9 cellular contexts compared by ENCODE assay signal in the genomic region with DNA sequence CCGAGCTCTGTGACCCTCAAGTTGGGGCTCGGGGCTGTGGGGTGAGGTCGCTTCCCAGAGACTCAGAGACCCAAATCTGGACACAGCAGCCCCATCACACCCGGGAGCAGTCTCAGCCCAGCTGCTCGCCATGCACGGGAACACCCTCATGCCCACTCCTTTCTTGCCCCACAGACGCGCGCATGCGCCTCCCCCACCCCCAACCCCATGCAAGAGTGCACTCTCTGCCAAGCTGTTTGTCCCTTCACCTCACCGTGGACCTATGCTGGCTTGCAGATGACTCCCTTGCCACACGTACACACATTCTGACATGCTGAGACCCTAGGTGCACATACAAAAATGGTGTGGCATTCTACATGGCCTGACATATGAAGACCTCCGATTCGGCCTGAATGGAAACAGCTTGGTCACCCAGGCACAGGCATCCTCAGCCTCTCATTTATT. TPM values are rescaled to one million over a fixed set of nuclear protein-coding genes. Genes with fewer than 3 reads are reported as not detected.
DNase-seq lines count a peak whose midpoint lies in the region; ATAC-seq and TF ChIP-seq lines count a peak whose summit lies in the region.
"Had no signal": no experiment of that assay in that cellular context is flagged by ENCODE, and none has a peak within 500 bp of the region (broad histone marks: within the 10 kb centered on the region; RNA-seq: fewer than 3 reads in every experiment).

No MANE protein-coding gene starts in this region.

- peak; percentile 5 for ATAC-seq in activated naive CD8-positive, alpha-beta T cell treated with anti-CD3 and anti-CD28 coated beads, Interleukin-2, amount 50 U/mL, for 24 hours
- ATAC-seq in GM21423 (IDR thresholded peaks at IDR 0.05; ENCODE audit: unreplicated experiment) (no peak), GM21723 (IDR thresholded peaks at IDR 0.05; ENCODE audit: unreplicated experiment) (no peak)
- no peak for ATAC-seq in activated CD4-positive, CD25-positive, alpha-beta regulatory T cell treated with anti-CD3 and anti-CD28 coated beads, Interleukin-2, amount 50 U/mL, for 24 hours

- POLR2A ChIA-PET in activated CD4-positive, alpha-beta memory T cell treated with anti-CD3 and anti-CD28 coated beads, Interleukin-2, amount 10 ng/mL, durations not matched to agents 7 days and 5 days (lab: Charles Lee), result no interaction called here
- POLR2A ChIA-PET in activated CD4-positive, alpha-beta memory T cell treated with anti-CD3 and anti-CD28 coated beads for 36 hours (lab: Charles Lee), result no interaction called here

- no peaks in the 10 kb centered on the region for H3K36me3 ChIP-seq in tibial artery

- CTCF ChIA-PET in activated CD4-positive, alpha-beta memory T cell treated with anti-CD3 and anti-CD28 coated beads, Interleukin-2, amount 10 ng/mL, durations not matched to agents 7 days and 5 days (lab: Charles Lee), result no interaction called here
- CTCF ChIA-PET in activated CD4-positive, alpha-beta memory T cell treated with anti-CD3 and anti-CD28 coated beads for 36 hours (lab: Charles Lee), result interaction anchor here (1.1 kb wide), 1 partner anchor 69 kb away, joined by 3 read pairs; no protein-coding TSS in a partner anchor

- peaks cover 0 to 46% (median 33%) of the 10 kb centered on the region in 4 donors for H3K4me1 ChIP-seq in tibial artery

- peaks cover 7% of the 10 kb centered on the region for H3K9me3 Mint-ChIP-seq in activated CD4-positive, alpha-beta memory T cell treated with anti-CD3 and anti-CD28 coated beads, Interleukin-2, amount 10 ng/mL, durations not matched to agents 7 days and 5 days
- peaks cover 6% of the 10 kb centered on the region for H3K9me3 Mint-ChIP-seq in activated CD4-positive, alpha-beta memory T cell treated with anti-CD3 and anti-CD28 coated beads for 36 hours
- H3K9me3 Mint-ChIP-seq in activated naive CD8-positive, alpha-beta T cell treated with anti-CD3 and anti-CD28 coated beads, Interleukin-2, amount 50 U/mL, for 24 hours, result no peaks in the 10 kb centered on the region

- peak overlapping the region; percentile 56 for H3K27ac Mint-ChIP-seq in activated CD4-positive, alpha-beta memory T cell treated with anti-CD3 and anti-CD28 coated beads, Interleukin-2, amount 10 ng/mL, durations not matched to agents 7 days and 5 days
- H3K27ac Mint-ChIP-seq in activated CD4-positive, alpha-beta memory T cell treated with anti-CD3 and anti-CD28 coated beads for 36 hours, result no peak overlapping the region
- peak overlapping the region; percentile 94 for H3K27ac Mint-ChIP-seq in activated naive CD8-positive, alpha-beta T cell treated with anti-CD3 and anti-CD28 coated beads, Interleukin-2, amount 50 U/mL, for 24 hours

- peaks cover 0 to 44% of the 10 kb centered on the region in 2 donors for H3K27me3 ChIP-seq in tibial artery

- peak overlapping the region; percentile 44 to 59 for H3K4me3 ChIP-seq in tibial artery

- intact Hi-C loops in activated CD4-positive, alpha-beta memory T cell treated with anti-CD3 and anti-CD28 coated beads for 36 hours (cut with micrococcal nuclease), result no loop called here
- intact Hi-C loops in tibial artery (cut with DNase I; ENCODE audit: low total_unique reads), result no loop called here

- H3K36me3 Mint-ChIP-seq in activated CD4-positive, alpha-beta memory T cell treated with anti-CD3 and anti-CD28 coated beads, Interleukin-2, amount 10 ng/mL, durations not matched to agents 7 days and 5 days (ENCODE audit: low read depth), result no peaks in the 10 kb centered on the region
- no peaks in the 10 kb centered on the region for H3K36me3 Mint-ChIP-seq in activated CD4-positive, alpha-beta memory T cell treated with anti-CD3 and anti-CD28 coated beads for 36 hours
- peaks cover 1% of the 10 kb centered on the region for H3K36me3 Mint-ChIP-seq in activated naive CD8-positive, alpha-beta T cell treated with anti-CD3 and anti-CD28 coated beads, Interleukin-2, amount 50 U/mL, for 24 hours (ENCODE audit: low read depth)

- DNase-seq in activated CD4-positive, alpha-beta memory T cell treated with anti-CD3 and anti-CD28 coated beads, Interleukin-2, amount 10 ng/mL, durations not matched to agents 7 days and 5 days, result no peak
- no peak for DNase-seq in activated CD4-positive, alpha-beta memory T cell treated with anti-CD3 and anti-CD28 coated beads for 36 hours
- peak; percentile 75 for DNase-seq in activated naive CD8-positive, alpha-beta T cell treated with anti-CD3 and anti-CD28 coated beads, Interleukin-2, amount 50 U/mL, for 24 hours
- DNase-seq in iris pigment epithelial cell (ENCODE audit: low read depth) (peak; percentile 66), tibial artery (no peak)
- DNase-seq: NCI-H345 had no signal

- no peak for TF ChIP-seq CTCF in tibial artery (IDR thresholded peaks at IDR 0.05)

- no peaks in the 10 kb centered on the region for H3K9me3 ChIP-seq in tibial artery

- peaks cover 39% of the 10 kb centered on the region for H3K4me1 Mint-ChIP-seq in activated CD4-positive, alpha-beta memory T cell treated with anti-CD3 and anti-CD28 coated beads, Interleukin-2, amount 10 ng/mL, durations not matched to agents 7 days and 5 days
- peaks cover 24% of the 10 kb centered on the region for H3K4me1 Mint-ChIP-seq in activated CD4-positive, alpha-beta memory T cell treated with anti-CD3 and anti-CD28 coated beads for 36 hours (ENCODE audit: low read depth)
- peaks cover 60% of the 10 kb centered on the region for H3K4me1 Mint-ChIP-seq in activated naive CD8-positive, alpha-beta T cell treated with anti-CD3 and anti-CD28 coated beads, Interleukin-2, amount 50 U/mL, for 24 hours

- no peak overlapping the region for H3K4me3 Mint-ChIP-seq in activated CD4-positive, alpha-beta memory T cell treated with anti-CD3 and anti-CD28 coated beads, Interleukin-2, amount 10 ng/mL, durations not matched to agents 7 days and 5 days
- H3K4me3 Mint-ChIP-seq in activated CD4-positive, alpha-beta memory T cell treated with anti-CD3 and anti-CD28 coated beads for 36 hours, result no peak overlapping the region
- peak overlapping the region; percentile 74 for H3K4me3 Mint-ChIP-seq in activated naive CD8-positive, alpha-beta T cell treated with anti-CD3 and anti-CD28 coated beads, Interleukin-2, amount 50 U/mL, for 24 hours

- peaks cover 13% of the 10 kb centered on the region for H3K27me3 Mint-ChIP-seq in activated CD4-positive, alpha-beta memory T cell treated with anti-CD3 and anti-CD28 coated beads, Interleukin-2, amount 10 ng/mL, durations not matched to agents 7 days and 5 days
- no peaks in the 10 kb centered on the region for H3K27me3 Mint-ChIP-seq in activated CD4-positive, alpha-beta memory T cell treated with anti-CD3 and anti-CD28 coated beads for 36 hours
- no peaks in the 10 kb centered on the region for H3K27me3 Mint-ChIP-seq in activated naive CD8-positive, alpha-beta T cell treated with anti-CD3 and anti-CD28 coated beads, Interleukin-2, amount 50 U/mL, for 24 hours

- peak overlapping the region; percentile 36 to 54 for H3K27ac ChIP-seq in tibial artery

RNA-seq across cellular contexts. Expression of gene CD248, which starts 0.5 kb away (rescaled TPM):
- total RNA-seq in activated CD4-positive, alpha-beta memory T cell treated with anti-CD3 and anti-CD28 coated beads, Interleukin-2, amount 10 ng/mL, durations not matched to agents 7 days and 5 days, result not detected
- total RNA-seq in activated CD4-positive, alpha-beta memory T cell treated with anti-CD3 and anti-CD28 coated beads for 36 hours, result not detected

RNA-seq across cellular contexts. Expression of gene RIN1, which starts 18.9 kb away (rescaled TPM):
- under 1 TPM; 0.43 to 0.73 TPM for total RNA-seq in activated CD4-positive, alpha-beta memory T cell treated with anti-CD3 and anti-CD28 coated beads, Interleukin-2, amount 10 ng/mL, durations not matched to agents 7 days and 5 days
- 1 to 10 TPM; 1.0 to 1.6 TPM for total RNA-seq in activated CD4-positive, alpha-beta memory T cell treated with anti-CD3 and anti-CD28 coated beads for 36 hours

RNA-seq across cellular contexts. Expression of gene TMEM151A, which starts 25.6 kb away (rescaled TPM):
- not detected for total RNA-seq in activated CD4-positive, alpha-beta memory T cell treated with anti-CD3 and anti-CD28 coated beads, Interleukin-2, amount 10 ng/mL, durations not matched to agents 7 days and 5 days
- not detected for total RNA-seq in activated CD4-positive, alpha-beta memory T cell treated with anti-CD3 and anti-CD28 coated beads for 36 hours

RNA-seq across cellular contexts. Expression of gene BRMS1, which starts 27.6 kb away (rescaled TPM):
- 10 to 100 TPM; 39.7 to 40.4 TPM for total RNA-seq in activated CD4-positive, alpha-beta memory T cell treated with anti-CD3 and anti-CD28 coated beads, Interleukin-2, amount 10 ng/mL, durations not matched to agents 7 days and 5 days
- 10 to 100 TPM; 29.3 to 31.2 TPM for total RNA-seq in activated CD4-positive, alpha-beta memory T cell treated with anti-CD3 and anti-CD28 coated beads for 36 hours

RNA-seq across cellular contexts. Expression of gene YIF1A, which starts 28.4 kb away (rescaled TPM):
- 10 to 100 TPM; 49.5 to 52.5 TPM for total RNA-seq in activated CD4-positive, alpha-beta memory T cell treated with anti-CD3 and anti-CD28 coated beads, Interleukin-2, amount 10 ng/mL, durations not matched to agents 7 days and 5 days
- 10 to 100 TPM; 63.1 to 65.8 TPM for total RNA-seq in activated CD4-positive, alpha-beta memory T cell treated with anti-CD3 and anti-CD28 coated beads for 36 hours

Comparison
In these comparisons a context has a peak if more than half of its experiments do, and no peak if none do; other contexts are left out.
1. DNase-seq: peak in activated naive CD8-positive, alpha-beta T cell treated with anti-CD3 and anti-CD28 coated beads, Interleukin-2, amount 50 U/mL, for 24 hours (single experiment) and iris pigment epithelial cell (single experiment); none in activated CD4-positive, alpha-beta memory T cell treated with anti-CD3 and anti-CD28 coated beads, Interleukin-2, amount 10 ng/mL, durations not matched to agents 7 days and 5 days (single experiment), activated CD4-positive, alpha-beta memory T cell treated with anti-CD3 and anti-CD28 coated beads for 36 hours (single experiment) and tibial artery (0 of 2).